ENCODE assay signal across 1 cellular context in the genomic region with DNA sequence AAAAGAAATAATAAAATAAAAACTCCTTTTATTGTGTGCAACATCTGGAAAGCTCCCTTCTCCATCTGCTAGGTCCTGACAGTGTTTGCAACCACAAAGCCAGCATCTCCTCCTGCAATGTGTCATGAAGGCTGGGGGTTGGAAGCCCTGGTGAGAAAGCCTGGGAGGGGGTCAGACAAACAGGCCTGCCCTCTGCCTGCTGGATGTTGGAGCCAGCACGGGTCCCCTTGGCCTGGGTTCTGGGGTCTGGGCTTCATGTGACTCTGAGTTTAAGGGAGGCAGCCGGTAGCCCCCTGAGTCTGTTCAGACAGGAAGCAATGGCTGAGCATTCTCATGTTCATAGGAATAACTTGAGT.
TF ChIP-seq lines count a peak whose summit lies in the region.

No MANE protein-coding gene starts in this region.

TF ChIP-seq in HepG2, 621 proteins besides CTCF, POLR2A, EP300 and RAD21 (continued from another document):
- TF ChIP-seq, protein P1, sequence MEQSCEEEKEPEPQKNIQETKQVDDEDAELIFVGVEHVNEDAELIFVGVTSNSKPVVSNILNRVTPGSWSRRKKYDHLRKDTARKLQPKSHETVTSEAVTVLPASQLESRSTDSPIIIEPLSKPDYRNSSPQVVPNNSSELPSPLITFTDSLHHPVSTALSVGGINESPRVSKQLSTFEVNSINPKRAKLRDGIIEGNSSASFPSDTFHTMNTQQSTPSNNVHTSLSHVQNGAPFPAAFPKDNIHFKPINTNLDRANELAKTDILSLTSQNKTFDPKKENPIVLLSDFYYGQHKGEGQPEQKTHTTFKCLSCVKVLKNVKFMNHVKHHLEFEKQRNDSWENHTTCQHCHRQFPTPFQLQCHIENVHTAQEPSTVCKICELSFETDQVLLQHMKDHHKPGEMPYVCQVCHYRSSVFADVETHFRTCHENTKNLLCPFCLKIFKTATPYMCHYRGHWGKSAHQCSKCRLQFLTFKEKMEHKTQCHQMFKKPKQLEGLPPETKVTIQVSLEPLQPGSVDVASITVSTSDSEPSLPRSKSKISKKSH (CRISPR knock-in tag; IDR thresholded peaks at IDR 0.05; ENCODE audit: borderline replicate concordance): no peak
- no peak for TF ChIP-seq ZNF143 (CRISPR knock-in tag; IDR thresholded peaks at IDR 0.05)
